ENCODE assay signal across 8 cellular contexts in genomic region chr11:117180020-117180419, GRCh38. TPM values are rescaled to one million over a fixed set of nuclear protein-coding genes. Genes with fewer than 3 reads are reported as not detected.
A peak's percentile ranks its signal among the peaks of the same experiment; 100 is the strongest.
DNase-seq lines count a peak whose midpoint lies in the region; ATAC-seq, FAIRE-seq and TF ChIP-seq lines count a peak whose summit lies in the region.

No MANE protein-coding gene starts in this region.

- H3K9me2 ChIP-seq in Karpas-422 (replicated peaks; ENCODE audit: insufficient read depth, low read length), result no peaks in the 10 kb centered on the region

- no peaks in the 10 kb centered on the region for H3K36me3 ChIP-seq in Karpas-422 (ENCODE audit: insufficient read depth, low read length)

- H3K4me1 Mint-ChIP-seq in naive B cell, result peaks cover 29 to 59% (median 50%) of the 10 kb centered on the region in 3 donors

- no peak for ATAC-seq in naive B cell (ENCODE audit: low read depth in 2 of 2)
- no peak for ATAC-seq in GM18505 (IDR thresholded peaks at IDR 0.05; ENCODE audit: unreplicated experiment)
- ATAC-seq in HG03097 (IDR thresholded peaks at IDR 0.05; ENCODE audit: low FRiP score, unreplicated experiment), result no peak

- H2AFZ ChIP-seq in Karpas-422 (ENCODE audit: low read length), result no peak overlapping the region

- H3K9me3 Mint-ChIP-seq in naive B cell, result no peaks in the 10 kb centered on the region

- FAIRE-seq in urothelium cell line (lab: Jason Lieb, UNC), result no peak

- peak overlapping the region; percentile 83 for H3K27ac ChIP-seq in C4-2B
- peak overlapping the region; percentile 52 for H3K27ac ChIP-seq in Karpas-422 (ENCODE audit: low read length)
- peak overlapping the region; percentile 89 for H3K27ac ChIP-seq in caudate nucleus (ENCODE audit: low read depth, low read length)

- H3K4me3 Mint-ChIP-seq in naive B cell, result peak overlapping the region; percentile 93 to 100 (median 98)

- no peaks in the 10 kb centered on the region for H4K20me1 ChIP-seq in Karpas-422 (ENCODE audit: insufficient read depth, low read depth, low read length)

- DNase-seq in Karpas-422 (peak; percentile 34), caudate nucleus (lab: John Stamatoyannopoulos, UW) (no peak), naive B cell (no peak), NCI-H2196 treated with DMSO at 0.1 percent for 48 hours (lab: John Stamatoyannopoulos, UW; ENCODE audit: unreplicated experiment) (no peak), urothelium cell line (ENCODE audit: low spot score) (no peak)

- H3K4me2 ChIP-seq in Karpas-422 (ENCODE audit: low read depth, low read length, poor library complexity, severe bottlenecking), result peak overlapping the region; percentile 84

- peak overlapping the region; percentile 78 for H3K4me3 ChIP-seq in Karpas-422 (ENCODE audit: low read length)

- 0 out of 2 replicates have a peak, but pooled peaks cover 3% of the 10 kb centered on the region for H3K79me2 ChIP-seq in Karpas-422 (ENCODE audit: low read length)

- TF ChIP-seq POLR2A in GM18505 (IDR thresholded peaks at IDR 0.05; ENCODE audit: borderline replicate concordance, extremely low read depth, insufficient read depth, insufficient read length), result no peak

- H3K9ac ChIP-seq in Karpas-422 (ENCODE audit: low read length), result peak overlapping the region; percentile 77

- H3K27me3 ChIP-seq in Karpas-422 (ENCODE audit: low read length), result no peaks in the 10 kb centered on the region

- H3K4me1 ChIP-seq in Karpas-422 (ENCODE audit: low read length), result peaks cover 23% of the 10 kb centered on the region

- H3K36me3 Mint-ChIP-seq in naive B cell, result peaks cover 0 to 8% of the 10 kb centered on the region in 2 donors

- TF ChIP-seq CTCF in C4-2B (conservative IDR thresholded peaks at IDR 0.05), result no peak

- peak overlapping the region; percentile 96 to 99 (median 98) for H3K27ac Mint-ChIP-seq in naive B cell

- H3K27me3 Mint-ChIP-seq in naive B cell, result no peaks in the 10 kb centered on the region

- no peaks in the 10 kb centered on the region for H3K9me3 ChIP-seq in Karpas-422 (ENCODE audit: low read length)

RNA-seq across cellular contexts. Expression of gene SIDT2, which starts 1.5 kb away (rescaled TPM):
- total RNA-seq in Karpas-422 (2014; rRNA removed; shearing (Covaris generic); ENCODE audit: low replicate concordance), result 18.6 and 30.6 TPM in 2 replicates
- 100 to 1,000 TPM in 1 of 6 donors, 10 to 100 TPM in 5; 19.2 to 126 (median 80.7) TPM for polyA plus RNA-seq in naive B cell (ENCODE audit: low read depth in 6 of 6)

RNA-seq across cellular contexts. Expression of gene TAGLN, which starts 19.1 kb away (rescaled TPM):
- 3.3 TPM in 2 replicates for total RNA-seq in Karpas-422 (2014; rRNA removed; shearing (Covaris generic); ENCODE audit: low replicate concordance)
- 10 to 100 TPM in 2 of 6 donors, 1 to 10 TPM in 3, not detected in 1; 5.2 to 11.5 (median 6.8) TPM for polyA plus RNA-seq in naive B cell (ENCODE audit: low read depth in 6 of 6)

RNA-seq across cellular contexts. Expression of gene PAFAH1B2, which starts 35.9 kb away (rescaled TPM):
- 16.8 and 20.6 TPM in 2 replicates for total RNA-seq in Karpas-422 (2014; rRNA removed; shearing (Covaris generic); ENCODE audit: low replicate concordance)
- 10 to 100 TPM; 18.0 to 23.3 (median 20.9) TPM for polyA plus RNA-seq in naive B cell (ENCODE audit: low read depth in 6 of 6)

RNA-seq across cellular contexts. Expression of gene PCSK7, which starts 51.9 kb away (rescaled TPM):
- total RNA-seq in Karpas-422 (2014; rRNA removed; shearing (Covaris generic); ENCODE audit: low replicate concordance), result 14.3 and 33.7 TPM in 2 replicates
- polyA plus RNA-seq in naive B cell (ENCODE audit: low read depth in 6 of 6), result 10 to 100 TPM; 27.8 to 61.9 (median 32.2) TPM

RNA-seq across cellular contexts. Expression of gene RNF214, which starts 52.5 kb away (rescaled TPM):
- total RNA-seq in Karpas-422 (2014; rRNA removed; shearing (Covaris generic); ENCODE audit: low replicate concordance), result 7.0 and 10.1 TPM in 2 replicates
- 10 to 100 TPM in 4 of 6 donors, 1 to 10 TPM in 2; 1.4 to 15.5 (median 13.4) TPM for polyA plus RNA-seq in naive B cell (ENCODE audit: low read depth in 6 of 6)
